1 cellular context compared by ENCODE assay signal in genomic region chr20:1187605-1188171, GRCh38.
TF ChIP-seq lines count a peak whose summit lies in the region.

No MANE protein-coding gene starts in this region.

TF ChIP-seq in K562, 482 proteins besides CTCF, POLR2A, EP300 and RAD21 (continued from another document and continues in another):
- TF ChIP-seq CCNT2 (IDR thresholded peaks at IDR 0.05; ENCODE audit: borderline replicate concordance, extremely low read depth, insufficient read length, low read depth, low read length), result peak; percentile 42
- no peak for TF ChIP-seq CTCFL (IDR thresholded peaks at IDR 0.05; ENCODE audit: borderline replicate concordance, insufficient read depth, low read depth, low read length, poor library complexity, severe bottlenecking)
- TF ChIP-seq MCM7 (IDR thresholded peaks at IDR 0.05), result no peak
- no peak for TF ChIP-seq ZNF699 (CRISPR knock-in tag; IDR thresholded peaks at IDR 0.05; ENCODE audit: insufficient replicate concordance)
- no peak for TF ChIP-seq THAP12 (CRISPR knock-in tag; IDR thresholded peaks at IDR 0.05)
- no peak for TF ChIP-seq MAFF (IDR thresholded peaks at IDR 0.05; ENCODE audit: low read length)
- no peak for TF ChIP-seq ZNF518B (CRISPR knock-in tag; IDR thresholded peaks at IDR 0.05)
- TF ChIP-seq ZNF224 (CRISPR knock-in tag; IDR thresholded peaks at IDR 0.05), result no peak
- no peak for TF ChIP-seq MAFG (tag; conservative IDR thresholded peaks at IDR 0.05)
- TF ChIP-seq ZNF830 (CRISPR knock-in tag; IDR thresholded peaks at IDR 0.05), result no peak
- TF ChIP-seq U2AF2 (optimal IDR thresholded peaks at IDR 0.05; ENCODE audit: low read depth, low read length), result no peak
- no peak for TF ChIP-seq ZNF282 (CRISPR knock-in tag; IDR thresholded peaks at IDR 0.05)
- no peak for TF ChIP-seq THRB (CRISPR knock-in tag; conservative IDR thresholded peaks at IDR 0.05)
- TF ChIP-seq PML (IDR thresholded peaks at IDR 0.05; ENCODE audit: low read length), result no peak
- TF ChIP-seq NELFE (IDR thresholded peaks at IDR 0.05; ENCODE audit: insufficient read depth, insufficient read length), result no peak
- no peak for TF ChIP-seq ZNF124 (CRISPR knock-in tag; IDR thresholded peaks at IDR 0.05)
- TF ChIP-seq KDM1A (IDR thresholded peaks at IDR 0.05), result peak; percentile 65 to 78
- no peak for TF ChIP-seq ZNF354B (CRISPR knock-in tag; IDR thresholded peaks at IDR 0.05)
- TF ChIP-seq SMC3 (conservative IDR thresholded peaks at IDR 0.05; ENCODE audit: insufficient read depth, low read depth, low read length), result no peak
- no peak for TF ChIP-seq CBX2 (IDR thresholded peaks at IDR 0.05; ENCODE audit: insufficient read depth, low read length, poor library complexity, severe bottlenecking)
- no peak for TF ChIP-seq TCF7L2 (IDR thresholded peaks at IDR 0.05; ENCODE audit: low read depth, low read length)
- peak; percentile 62 for TF ChIP-seq FOXM1 (IDR thresholded peaks at IDR 0.05; ENCODE audit: low read depth)
- no peak for TF ChIP-seq FOXM1 (CRISPR knock-in tag; IDR thresholded peaks at IDR 0.05; ENCODE audit: low read depth)
- no peak for TF ChIP-seq ZNF75A (CRISPR knock-in tag; IDR thresholded peaks at IDR 0.05)
- TF ChIP-seq E4F1 (CRISPR knock-in tag; IDR thresholded peaks at IDR 0.05; ENCODE audit: borderline replicate concordance), result no peak
- TF ChIP-seq ZNF444 (CRISPR knock-in tag; IDR thresholded peaks at IDR 0.05), result no peak
- peak; percentile 60 for TF ChIP-seq GATA2 (CRISPR knock-in tag; IDR thresholded peaks at IDR 0.05)
- no peak for TF ChIP-seq ZBTB26 (CRISPR knock-in tag; IDR thresholded peaks at IDR 0.05)
- TF ChIP-seq DMBX1 (CRISPR knock-in tag; IDR thresholded peaks at IDR 0.05; ENCODE audit: borderline replicate concordance), result no peak
- no peak for TF ChIP-seq ZNF311 (CRISPR knock-in tag; IDR thresholded peaks at IDR 0.05)
- no peak for TF ChIP-seq MLX (CRISPR knock-in tag; conservative IDR thresholded peaks at IDR 0.05)
- TF ChIP-seq EZH2 (IDR thresholded peaks at IDR 0.05; ENCODE audit: borderline replicate concordance, low read depth, low read length), result no peak
- peak; percentile 86 for TF ChIP-seq FOXJ3 (CRISPR knock-in tag; IDR thresholded peaks at IDR 0.05)
- no peak for TF ChIP-seq ZNF512 (tag; IDR thresholded peaks at IDR 0.05)
- TF ChIP-seq FOXP1 (CRISPR knock-in tag; IDR thresholded peaks at IDR 0.05), result no peak
- no peak for TF ChIP-seq HMGXB4 (CRISPR knock-in tag; IDR thresholded peaks at IDR 0.05)
- no peak for TF ChIP-seq RBM17 (IDR thresholded peaks at IDR 0.05; ENCODE audit: borderline replicate concordance, low read depth, low read length)
- TF ChIP-seq LARP7 (IDR thresholded peaks at IDR 0.05), result no peak
- TF ChIP-seq NCOA6 (IDR thresholded peaks at IDR 0.05), result no peak
- TF ChIP-seq SNRNP70 (optimal IDR thresholded peaks at IDR 0.05; ENCODE audit: low read depth, low read length), result no peak
- TF ChIP-seq FOXJ2 (tag; IDR thresholded peaks at IDR 0.05), result peak; percentile 99
- no peak for TF ChIP-seq USF2 (CRISPR knock-in tag; IDR thresholded peaks at IDR 0.05)
